Comparison of ENCODE assay signal across 22 cellular contexts in genomic region chr4:73883306-73883705, GRCh38. TPM values are rescaled to one million over a fixed set of nuclear protein-coding genes. Genes with fewer than 3 reads are reported as not detected.
DNase-seq lines count a peak whose midpoint lies in the region; ATAC-seq and TF ChIP-seq lines count a peak whose summit lies in the region.
"Had no signal": no experiment of that assay in that cellular context is flagged by ENCODE, and none has a peak within 500 bp of the region (broad histone marks: within the 10 kb centered on the region; RNA-seq: fewer than 3 reads in every experiment).

No MANE protein-coding gene starts in this region.

- no peaks in the 10 kb centered on the region for H3K79me1 ChIP-seq in IMR-90 (ENCODE audit: low read depth in 1 of 2, low read length in 2 of 2)

- BruUV-seq in IMR-90 (replicated peaks; lab: Mats Ljungman, UMichigan), result no TSS peak

- no peak overlapping the region for H3K14ac ChIP-seq in IMR-90 (replicated peaks; ENCODE audit: low read depth, low read length)

- no CpG with 5 or more reads among the region's 1 CpG for WGBS in IMR-90 (ENCODE audit: extremely low coverage in 2 of 2, insufficient read length in 1 of 2), 2 experiments

- dilution Hi-C loops in IMR-90 (cut with HindIII; ENCODE audit: low sequenced_read_pairs, unreplicated experiment), result no loop called here

- H3K27me3 Mint-ChIP-seq in activated CD8-positive, alpha-beta T cell treated with anti-CD3 and anti-CD28 coated beads for 36 hours, result no peaks in the 10 kb centered on the region
- no peaks in the 10 kb centered on the region for H3K27me3 Mint-ChIP-seq in natural killer cell treated with Interleukin-12 subunit alpha and Interleukin-12 subunit beta and Interleukin-15 and Interleukin-18, amount 100 ng/mL, for 72 hours
- H3K27me3 Mint-ChIP-seq: activated CD4-positive, alpha-beta memory T cell treated with anti-CD3 and anti-CD28 coated beads, Interleukin-2, amount 10 ng/mL, durations not matched to agents 7 days and 5 days; IgD-negative memory B cell had no signal

- H3K9me1 ChIP-seq in IMR-90 (ENCODE audit: insufficient read depth, low read length), result no peaks in the 10 kb centered on the region

- H4K8ac ChIP-seq in IMR-90 (ENCODE audit: low read depth in 2 of 2, low read length in 2 of 2), result 0 out of 4 replicates have a peak overlapping the region, but pooled peaks of 1 of the 2 experiments have one; percentile 24

- H3K36me3 Mint-ChIP-seq in activated CD8-positive, alpha-beta T cell treated with anti-CD3 and anti-CD28 coated beads for 36 hours (ENCODE audit: low read depth), result no peaks in the 10 kb centered on the region
- H3K36me3 Mint-ChIP-seq in natural killer cell treated with Interleukin-12 subunit alpha and Interleukin-12 subunit beta and Interleukin-15 and Interleukin-18, amount 100 ng/mL, for 72 hours, result no peaks in the 10 kb centered on the region
- H3K36me3 Mint-ChIP-seq: IgD-negative memory B cell had no signal

- H2BK15ac ChIP-seq in IMR-90 (ENCODE audit: low read depth, low read length), result no peak overlapping the region

- no peak overlapping the region for H4K5ac ChIP-seq in IMR-90 (ENCODE audit: low read depth, low read length)

- H3K4me1 Mint-ChIP-seq in activated CD8-positive, alpha-beta T cell treated with anti-CD3 and anti-CD28 coated beads for 36 hours (ENCODE audit: low read depth), result no peaks in the 10 kb centered on the region
- no peaks in the 10 kb centered on the region for H3K4me1 Mint-ChIP-seq in natural killer cell treated with Interleukin-12 subunit alpha and Interleukin-12 subunit beta and Interleukin-15 and Interleukin-18, amount 100 ng/mL, for 72 hours (ENCODE audit: low read depth in 2 of 2)
- H3K4me1 Mint-ChIP-seq: activated CD4-positive, alpha-beta memory T cell treated with anti-CD3 and anti-CD28 coated beads, Interleukin-2, amount 10 ng/mL, durations not matched to agents 7 days and 5 days; IgD-negative memory B cell had no signal

- in situ Hi-C loops in IMR-90 (cut with MboI; ENCODE audit: low sequenced_read_pairs), result no loop called here

- H3K27me3 ChIP-seq in IMR-90 (ENCODE audit: control insufficient read depth, insufficient read depth, low read length), result 0 out of 2 replicates have a peak, but pooled peaks cover 1% of the 10 kb centered on the region
- H3K27me3 ChIP-seq: ascending aorta had no signal

- H3K4me2 ChIP-seq in IMR-90 (ENCODE audit: low read depth, low read length), result no peak overlapping the region

- no peak overlapping the region for H2BK20ac ChIP-seq in IMR-90 (ENCODE audit: low read depth, low read length)

- H4K20me1 ChIP-seq in IMR-90 (ENCODE audit: insufficient read depth, low read length), result no peaks in the 10 kb centered on the region

- POLR2A ChIA-PET in IMR-90 (lab: Charles Lee; ENCODE audit: unreplicated experiment), result no interaction called here
- POLR2A ChIA-PET in activated CD8-positive, alpha-beta T cell treated with anti-CD3 and anti-CD28 coated beads for 36 hours (lab: Charles Lee), result no interaction called here

- intact Hi-C loops in IMR-90 (cut with micrococcal nuclease), result no loop called here
- intact Hi-C loops in activated CD8-positive, alpha-beta T cell treated with anti-CD3 and anti-CD28 coated beads for 36 hours (cut with micrococcal nuclease), result no loop called here

- H2AFZ ChIP-seq in IMR-90 (replicated peaks; ENCODE audit: low read length, poor library complexity), result peak overlapping the region; percentile 47

- no peak overlapping the region for H3K27ac ChIP-seq in IMR-90 (ENCODE audit: insufficient read depth, low read length)
- H3K27ac ChIP-seq: ascending aorta, thoracic aorta had no signal

- no peak for TF ChIP-seq POLR2A in IMR-90 (IDR thresholded peaks at IDR 0.05; ENCODE audit: low read depth, low read length)

- H3K4me1 ChIP-seq in IMR-90 (ENCODE audit: control insufficient read depth, insufficient read depth, low read length), result no peaks in the 10 kb centered on the region; the same call in 1 of the 2 replicates
- H3K4me1 ChIP-seq: ascending aorta had no signal

- TF ChIP-seq RAD21 in IMR-90 (IDR thresholded peaks at IDR 0.05; ENCODE audit: low read length), result no peak

- H3K9me3 ChIP-seq in IMR-90 (ENCODE audit: control insufficient read depth, insufficient read depth, low read length), result no peaks in the 10 kb centered on the region
- H3K9me3 ChIP-seq: ascending aorta, thoracic aorta had no signal

- no peak overlapping the region for H3K18ac ChIP-seq in IMR-90 (ENCODE audit: low read depth, low read length)

- H2AK9ac ChIP-seq in IMR-90 (replicated peaks; ENCODE audit: low read depth, low read length, poor library complexity), result no peak overlapping the region

- H3K23ac ChIP-seq in IMR-90 (ENCODE audit: low read depth, low read length), result no peak overlapping the region

- no peak overlapping the region for H4K91ac ChIP-seq in IMR-90 (ENCODE audit: insufficient read depth, low read depth, low read length)

- H3K9ac ChIP-seq in IMR-90 (ENCODE audit: low read depth, low read length), result no peak overlapping the region

- H3K4me3 Mint-ChIP-seq in activated CD8-positive, alpha-beta T cell treated with anti-CD3 and anti-CD28 coated beads for 36 hours, result no peak overlapping the region
- H3K4me3 Mint-ChIP-seq in natural killer cell treated with Interleukin-12 subunit alpha and Interleukin-12 subunit beta and Interleukin-15 and Interleukin-18, amount 100 ng/mL, for 72 hours, result no peak overlapping the region
- H3K4me3 Mint-ChIP-seq: activated CD4-positive, alpha-beta memory T cell treated with anti-CD3 and anti-CD28 coated beads, Interleukin-2, amount 10 ng/mL, durations not matched to agents 7 days and 5 days; IgD-negative memory B cell had no signal

- no peaks in the 10 kb centered on the region for H3K9me3 Mint-ChIP-seq in activated CD8-positive, alpha-beta T cell treated with anti-CD3 and anti-CD28 coated beads for 36 hours
- peaks cover 2% of the 10 kb centered on the region for H3K9me3 Mint-ChIP-seq in natural killer cell treated with Interleukin-12 subunit alpha and Interleukin-12 subunit beta and Interleukin-15 and Interleukin-18, amount 100 ng/mL, for 72 hours
- H3K9me3 Mint-ChIP-seq: activated CD4-positive, alpha-beta memory T cell treated with anti-CD3 and anti-CD28 coated beads, Interleukin-2, amount 10 ng/mL, durations not matched to agents 7 days and 5 days; activated T-helper 2 cell treated with anti-CD3 and anti-CD28 coated beads, Interferon-gamma antibody, Interleukin-2, Interleukin-4, amounts not matched to agents 10 μg/mL and 5 μg/mL and 100 μg/mL, durations not matched to agents 14 hours and 24 hours and 36 hours had no signal

- no peak overlapping the region for H3K4me3 ChIP-seq in IMR-90 (ENCODE audit: insufficient read depth, low read depth, low read length)
- H3K4me3 ChIP-seq: ascending aorta, thoracic aorta had no signal

- H2BK5ac ChIP-seq in IMR-90 (ENCODE audit: low read depth, low read length, poor library complexity, severe bottlenecking), result no peak overlapping the region

- 0 out of 2 replicates have a peak overlapping the region, but pooled peaks have one; percentile 1 for H2BK120ac ChIP-seq in IMR-90 (ENCODE audit: low read depth, low read length)

- no peak for TF ChIP-seq CTCF in IMR-90 (conservative IDR thresholded peaks at IDR 0.05; ENCODE audit: low read depth, low read length)
- TF ChIP-seq CTCF in activated CD8-positive, alpha-beta T cell treated with anti-CD3 and anti-CD28 coated beads for 36 hours (IDR thresholded peaks at IDR 0.05), result no peak

- H3K56ac ChIP-seq in IMR-90 (ENCODE audit: extremely low read depth, insufficient read depth, low read length), result no peak overlapping the region

- H3K4ac ChIP-seq in IMR-90 (ENCODE audit: low read depth, low read length), result no peak overlapping the region

- ATAC-seq in IMR-90 (ENCODE audit: low read depth), result peak; percentile 76
- no peak for ATAC-seq in activated CD8-positive, alpha-beta T cell treated with anti-CD3 and anti-CD28 coated beads for 36 hours
- ATAC-seq in natural killer cell treated with Interleukin-12 subunit alpha and Interleukin-12 subunit beta and Interleukin-15 and Interleukin-18, amount 100 ng/mL, for 72 hours, result no peak
- ATAC-seq: Right ventricle myocardium inferior had no signal

- CTCF ChIA-PET in IMR-90 (lab: Yijun Ruan, JAX), result no interaction called here
- CTCF ChIA-PET in activated CD8-positive, alpha-beta T cell treated with anti-CD3 and anti-CD28 coated beads for 36 hours (lab: Charles Lee), result no interaction called here

- peak; percentile 61 for DNase-seq in AG20443 (ENCODE audit: low spot score)
- DNase-seq in IMR-90, result peak; percentile 79
- DNase-seq in astrocyte of the hippocampus (ENCODE audit: low read depth, low spot score), result peak; percentile 62
- peak; percentile 68 for DNase-seq in kidney tubule cell (ENCODE audit: low spot score)
- DNase-seq in cerebellum (ENCODE audit: low spot score), result no peak
- DNase-seq in activated CD8-positive, alpha-beta T cell treated with anti-CD3 and anti-CD28 coated beads for 36 hours, result no peak
- no peak for DNase-seq in natural killer cell treated with Interleukin-12 subunit alpha and Interleukin-12 subunit beta and Interleukin-15 and Interleukin-18, amount 100 ng/mL, for 72 hours (ENCODE audit: low spot score)
- no peak for DNase-seq in HuH-7 (ENCODE audit: low spot score)
- DNase-seq: activated CD4-positive, alpha-beta memory T cell treated with anti-CD3 and anti-CD28 coated beads, Interleukin-2, amount 10 ng/mL, durations not matched to agents 7 days and 5 days; DMS 273 treated with DMSO at 0.1 percent for 48 hours; effector memory CD4-positive, alpha-beta T cell; islet precursor cell; NCI-H1694 treated with DMSO at 0.1 percent for 48 hours; NCI-H526 treated with DMSO at 0.1 percent for 48 hours; posterior cingulate gyrus; stimulated activated CD4-positive, alpha-beta T cell treated with anti-CD3 and anti-CD28 coated beads, Interleukin-15, amount 100 ng/mL, for 24 hours had no signal

- no peak overlapping the region for H3K27ac Mint-ChIP-seq in activated CD8-positive, alpha-beta T cell treated with anti-CD3 and anti-CD28 coated beads for 36 hours
- no peak overlapping the region for H3K27ac Mint-ChIP-seq in natural killer cell treated with Interleukin-12 subunit alpha and Interleukin-12 subunit beta and Interleukin-15 and Interleukin-18, amount 100 ng/mL, for 72 hours
- H3K27ac Mint-ChIP-seq: activated CD4-positive, alpha-beta memory T cell treated with anti-CD3 and anti-CD28 coated beads, Interleukin-2, amount 10 ng/mL, durations not matched to agents 7 days and 5 days; activated T-helper 2 cell treated with anti-CD3 and anti-CD28 coated beads, Interferon-gamma antibody, Interleukin-2, Interleukin-4, amounts not matched to agents 10 μg/mL and 5 μg/mL and 100 μg/mL, durations not matched to agents 14 hours and 24 hours and 36 hours; IgD-negative memory B cell had no signal

- no peaks in the 10 kb centered on the region for H3K36me3 ChIP-seq in IMR-90 (ENCODE audit: control insufficient read depth, insufficient read depth, low read length)
- H3K36me3 ChIP-seq: ascending aorta, thoracic aorta had no signal

- no peak overlapping the region for H2AK5ac ChIP-seq in IMR-90 (ENCODE audit: low read depth, low read length)

RNA-seq across cellular contexts. Expression of gene CXCL1, which starts 14.1 kb away (rescaled TPM):
- total RNA-seq in IMR-90 (2012; rRNA removed) (not detected in 2 replicates), cerebellum (1.2 TPM)
- polyA plus RNA-seq in IMR-90 (2012; rRNA removed), result 1.1 and 2.0 TPM in 2 replicates
- polyA plus RNA-seq in IMR-90 (2012; cell fraction: cytosol; rRNA removed), result 0.04 and 0.90 TPM in 2 replicates
- polyA plus RNA-seq in IMR-90 (2012; cell fraction: nucleus; rRNA removed; ENCODE audit: low replicate concordance), result 0.33 and 0.55 TPM in 2 replicates
- not detected for total RNA-seq in activated CD8-positive, alpha-beta T cell treated with anti-CD3 and anti-CD28 coated beads for 36 hours
- total RNA-seq in natural killer cell treated with Interleukin-12 subunit alpha and Interleukin-12 subunit beta and Interleukin-15 and Interleukin-18, amount 100 ng/mL, for 72 hours, result under 1 TPM in 1 of 2 donors, not detected in 1; 0.78 TPM
- total RNA-seq: activated CD4-positive, alpha-beta memory T cell treated with anti-CD3 and anti-CD28 coated beads, Interleukin-2, amount 10 ng/mL, durations not matched to agents 7 days and 5 days; activated T-helper 2 cell treated with anti-CD3 and anti-CD28 coated beads, Interferon-gamma antibody, Interleukin-2, Interleukin-4, amounts not matched to agents 10 μg/mL and 5 μg/mL and 100 μg/mL, durations not matched to agents 14 hours and 24 hours and 36 hours had no signal
- polyA plus RNA-seq: IgD-negative memory B cell had no signal

RNA-seq across cellular contexts. Expression of gene PF4V1, which starts 30.2 kb away (rescaled TPM):
- total RNA-seq in IMR-90 (2012; rRNA removed) (not detected in 2 replicates), cerebellum (not detected)
- not detected in 2 replicates for polyA plus RNA-seq in IMR-90 (2012; rRNA removed)
- polyA plus RNA-seq in IMR-90 (2012; cell fraction: cytosol; rRNA removed), result not detected in 2 replicates
- not detected in 2 replicates for polyA plus RNA-seq in IMR-90 (2012; cell fraction: nucleus; rRNA removed; ENCODE audit: low replicate concordance)
- total RNA-seq in activated CD8-positive, alpha-beta T cell treated with anti-CD3 and anti-CD28 coated beads for 36 hours, result not detected
- total RNA-seq in natural killer cell treated with Interleukin-12 subunit alpha and Interleukin-12 subunit beta and Interleukin-15 and Interleukin-18, amount 100 ng/mL, for 72 hours, result not detected
- total RNA-seq: activated CD4-positive, alpha-beta memory T cell treated with anti-CD3 and anti-CD28 coated beads, Interleukin-2, amount 10 ng/mL, durations not matched to agents 7 days and 5 days; activated T-helper 2 cell treated with anti-CD3 and anti-CD28 coated beads, Interferon-gamma antibody, Interleukin-2, Interleukin-4, amounts not matched to agents 10 μg/mL and 5 μg/mL and 100 μg/mL, durations not matched to agents 14 hours and 24 hours and 36 hours; ascending aorta; Right ventricle myocardium inferior; thoracic aorta had no signal
- polyA plus RNA-seq: IgD-negative memory B cell had no signal

RNA-seq across cellular contexts. Expression of gene CXCL6, which starts 46.8 kb away (rescaled TPM):
- total RNA-seq in IMR-90 (2012; rRNA removed) (not detected in 2 replicates), cerebellum (1.00 TPM)
- polyA plus RNA-seq in IMR-90 (2012; rRNA removed), result not detected in 2 replicates
- 0.12 TPM in 1 of 2 replicates, not detected in the other for polyA plus RNA-seq in IMR-90 (2012; cell fraction: cytosol; rRNA removed)
- not detected in 2 replicates for polyA plus RNA-seq in IMR-90 (2012; cell fraction: nucleus; rRNA removed; ENCODE audit: low replicate concordance)
- total RNA-seq in activated CD8-positive, alpha-beta T cell treated with anti-CD3 and anti-CD28 coated beads for 36 hours, result not detected
- total RNA-seq in natural killer cell treated with Interleukin-12 subunit alpha and Interleukin-12 subunit beta and Interleukin-15 and Interleukin-18, amount 100 ng/mL, for 72 hours, result not detected
- total RNA-seq: activated CD4-positive, alpha-beta memory T cell treated with anti-CD3 and anti-CD28 coated beads, Interleukin-2, amount 10 ng/mL, durations not matched to agents 7 days and 5 days; activated T-helper 2 cell treated with anti-CD3 and anti-CD28 coated beads, Interferon-gamma antibody, Interleukin-2, Interleukin-4, amounts not matched to agents 10 μg/mL and 5 μg/mL and 100 μg/mL, durations not matched to agents 14 hours and 24 hours and 36 hours; ascending aorta; mononuclear cell; thoracic aorta had no signal
- polyA plus RNA-seq: IgD-negative memory B cell had no signal

Comparison
In these comparisons a context has a peak if more than half of its experiments do, and no peak if none do; other contexts are left out.
1. DNase-seq: peak in AG20443 (single experiment), IMR-90 (single experiment), astrocyte of the hippocampus (single experiment) and kidney tubule cell (single experiment); none in cerebellum (single experiment), activated CD8-positive, alpha-beta T cell treated with anti-CD3 and anti-CD28 coated beads for 36 hours (single experiment), natural killer cell treated with Interleukin-12 subunit alpha and Interleukin-12 subunit beta and Interleukin-15 and Interleukin-18, amount 100 ng/mL, for 72 hours (single experiment) and HuH-7 (single experiment).